22 cellular contexts compared by ENCODE assay signal in the genomic region with DNA sequence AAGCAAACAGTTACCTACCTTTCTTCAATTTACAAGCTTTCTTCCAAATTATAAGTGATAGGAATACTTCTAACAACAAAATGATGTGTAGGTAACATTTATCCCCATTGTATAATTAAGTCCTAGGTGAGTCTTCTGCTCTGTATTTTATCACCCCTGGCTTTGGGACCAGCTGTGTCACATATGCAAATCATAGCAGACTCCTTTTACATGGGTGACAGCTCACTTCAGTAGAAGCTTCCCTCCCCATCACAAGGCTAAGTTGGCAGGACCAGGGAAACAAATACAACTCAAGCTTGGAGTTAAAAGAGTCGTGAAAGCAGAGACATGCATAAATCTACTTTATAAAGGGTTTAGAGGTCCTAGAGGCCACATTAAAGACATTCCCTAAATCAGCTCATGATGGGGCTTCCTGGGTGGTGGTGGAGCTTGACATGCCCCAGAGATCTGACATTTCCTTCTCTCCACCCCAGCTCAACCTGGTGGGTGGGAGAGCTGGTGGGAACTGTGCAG.
"Had no signal": no experiment of that assay in that cellular context is flagged by ENCODE, and none has a peak within 500 bp of the region (broad histone marks: within the 10 kb centered on the region; RNA-seq: fewer than 3 reads in every experiment).

No MANE protein-coding gene starts in this region.

- H3K27me3 ChIP-seq: hepatocyte, right atrium auricular region, tibial artery, uterus had no signal

- H3K27ac ChIP-seq: hepatocyte, lower lobe of right lung, prostate gland, right atrium auricular region, tibial artery, uterus had no signal

- ATAC-seq: effector memory CD8-positive, alpha-beta T cell; left colon; lower lobe of right lung; stimulated activated naive CD8-positive, alpha-beta T cell treated with anti-CD3 and anti-CD28 coated beads, Interleukin-15, Interleukin-2, amounts not matched to agents 100 U/mL and 50 U/mL, for 24 hours; WTC11 had no signal

- H3K36me3 Mint-ChIP-seq: activated CD4-positive, alpha-beta memory T cell treated with anti-CD3 and anti-CD28 coated beads for 36 hours; brain had no signal

- H3K4me3 Mint-ChIP-seq: activated CD4-positive, alpha-beta memory T cell treated with anti-CD3 and anti-CD28 coated beads for 36 hours; brain; effector memory CD8-positive, alpha-beta T cell; WTC11 had no signal

- H3K27ac Mint-ChIP-seq: activated CD4-positive, alpha-beta memory T cell treated with anti-CD3 and anti-CD28 coated beads for 36 hours; brain; WTC11 had no signal

- H3K4me1 ChIP-seq: lower lobe of right lung, prostate gland, right atrium auricular region, tibial artery, uterus had no signal

- H3K36me3 ChIP-seq: lower lobe of right lung, prostate gland, right atrium auricular region, tibial artery, uterus had no signal

- H3K4me1 Mint-ChIP-seq: brain had no signal

- H3K4me3 ChIP-seq: hepatocyte, lower lobe of right lung, prostate gland, right atrium auricular region, tibial artery, uterus had no signal

- H3K27me3 Mint-ChIP-seq: activated CD4-positive, alpha-beta memory T cell treated with anti-CD3 and anti-CD28 coated beads for 36 hours had no signal

- DNase-seq: activated CD4-positive, alpha-beta memory T cell treated with anti-CD3 and anti-CD28 coated beads for 36 hours; activated CD4-positive, alpha-beta T cell treated with anti-CD3 and anti-CD28 coated beads for 4 hours; activated effector memory CD4-positive, alpha-beta T cell treated with Interleukin-2 at 50 U/mL for 16 hours; activated T-cell treated with anti-CD3 and anti-CD28 coated beads, Interleukin-2, amount 50 U/mL, for 1 hour; anterior cingulate cortex; caudate nucleus; effector memory CD8-positive, alpha-beta T cell; left colon; lower lobe of right lung; occipital lobe; stimulated activated CD4-positive, alpha-beta T cell treated with anti-CD3 and anti-CD28 coated beads, Interleukin-12 subunit alpha, Interleukin-12 subunit beta, amount 100 ng/mL, for 4 hours; stimulated activated CD4-positive, alpha-beta T cell treated with anti-CD3 and anti-CD28 coated beads, Interleukin-1b, Interleukin-23, amount 100 ng/mL, for 48 hours; stimulated activated CD8-positive, alpha-beta memory T cell treated with anti-CD3 and anti-CD28 coated beads, Interleukin-4, amount 100 ng/mL, for 48 hours; stimulated activated naive CD8-positive, alpha-beta T cell treated with anti-CD3 and anti-CD28 coated beads, Interleukin-15, Interleukin-2, amounts not matched to agents 100 U/mL and 50 U/mL, for 24 hours; substantia nigra; tibial artery; uterus had no signal

- H3K9me3 ChIP-seq: lower lobe of right lung, prostate gland, right atrium auricular region, tibial artery, uterus had no signal
